In genomic region chr2:8312221-8312620, GRCh38 we compare ENCODE assay signal across 11 cellular contexts.
A peak's percentile ranks its signal among the peaks of the same experiment; 100 is the strongest.
DNase-seq lines count a peak whose midpoint lies in the region; ATAC-seq lines count a peak whose summit lies in the region.
"Had no signal": no experiment of that assay in that cellular context is flagged by ENCODE, and none has a peak within 500 bp of the region (broad histone marks: within the 10 kb centered on the region; RNA-seq: fewer than 3 reads in every experiment).

No MANE protein-coding gene starts in this region.

- peaks cover 53% of the 10 kb centered on the region for H3K4me1 Mint-ChIP-seq in activated T-cell treated with anti-CD3 and anti-CD28 coated beads, Interleukin-2, amount 50 U/mL, for 24 hours (ENCODE audit: low read depth)
- peaks cover 64% of the 10 kb centered on the region for H3K4me1 Mint-ChIP-seq in activated T-helper 1 cell treated with anti-CD3 and anti-CD28 coated beads, Interleukin-12 subunit alpha, Interleukin-12 subunit beta, Interleukin-2, Interleukin-4 antibody, amounts not matched to agents 30 ng/mL and 10 ng/mL and 1 ng/mL, durations not matched to agents 14 hours and 24 hours and 36 hours (ENCODE audit: low read depth)
- peaks cover 84% of the 10 kb centered on the region for H3K4me1 Mint-ChIP-seq in stimulated activated effector memory CD8-positive, alpha-beta T cell treated with anti-CD3 and anti-CD28 coated beads, Interleukin-12 subunit alpha, Interleukin-12 subunit beta, amount 100 ng/mL, for 72 hours

- no peak for ATAC-seq in stimulated activated effector memory CD8-positive, alpha-beta T cell treated with anti-CD3 and anti-CD28 coated beads, Interleukin-12 subunit alpha, Interleukin-12 subunit beta, amount 100 ng/mL, for 72 hours
- ATAC-seq in GM18519 (IDR thresholded peaks at IDR 0.05; ENCODE audit: low FRiP score, unreplicated experiment) (no peak), Right ventricle myocardium inferior (no peak)

- H3K27ac Mint-ChIP-seq in activated T-cell treated with anti-CD3 and anti-CD28 coated beads, Interleukin-2, amount 50 U/mL, for 24 hours, result no peak overlapping the region
- peak overlapping the region; percentile 30 for H3K27ac Mint-ChIP-seq in activated T-helper 1 cell treated with anti-CD3 and anti-CD28 coated beads, Interleukin-12 subunit alpha, Interleukin-12 subunit beta, Interleukin-2, Interleukin-4 antibody, amounts not matched to agents 30 ng/mL and 10 ng/mL and 1 ng/mL, durations not matched to agents 14 hours and 24 hours and 36 hours
- peak overlapping the region; percentile 83 for H3K27ac Mint-ChIP-seq in stimulated activated effector memory CD8-positive, alpha-beta T cell treated with anti-CD3 and anti-CD28 coated beads, Interleukin-12 subunit alpha, Interleukin-12 subunit beta, amount 100 ng/mL, for 72 hours

- no peaks in the 10 kb centered on the region for H3K36me3 Mint-ChIP-seq in activated T-cell treated with anti-CD3 and anti-CD28 coated beads, Interleukin-2, amount 50 U/mL, for 24 hours (ENCODE audit: low read depth)
- peaks cover 5% of the 10 kb centered on the region for H3K36me3 Mint-ChIP-seq in activated T-helper 1 cell treated with anti-CD3 and anti-CD28 coated beads, Interleukin-12 subunit alpha, Interleukin-12 subunit beta, Interleukin-2, Interleukin-4 antibody, amounts not matched to agents 30 ng/mL and 10 ng/mL and 1 ng/mL, durations not matched to agents 14 hours and 24 hours and 36 hours (ENCODE audit: low read depth)
- H3K36me3 Mint-ChIP-seq in stimulated activated effector memory CD8-positive, alpha-beta T cell treated with anti-CD3 and anti-CD28 coated beads, Interleukin-12 subunit alpha, Interleukin-12 subunit beta, amount 100 ng/mL, for 72 hours, result peaks cover 12% of the 10 kb centered on the region

- peaks cover 7% of the 10 kb centered on the region for H3K27me3 Mint-ChIP-seq in activated T-cell treated with anti-CD3 and anti-CD28 coated beads, Interleukin-2, amount 50 U/mL, for 24 hours
- peaks cover 4% of the 10 kb centered on the region for H3K27me3 Mint-ChIP-seq in activated T-helper 1 cell treated with anti-CD3 and anti-CD28 coated beads, Interleukin-12 subunit alpha, Interleukin-12 subunit beta, Interleukin-2, Interleukin-4 antibody, amounts not matched to agents 30 ng/mL and 10 ng/mL and 1 ng/mL, durations not matched to agents 14 hours and 24 hours and 36 hours (ENCODE audit: insufficient read depth)

- intact Hi-C loops in activated T-helper 1 cell treated with anti-CD3 and anti-CD28 coated beads, Interleukin-12 subunit alpha, Interleukin-12 subunit beta, Interleukin-2, Interleukin-4 antibody, amounts not matched to agents 30 ng/mL and 10 ng/mL and 1 ng/mL, durations not matched to agents 14 hours and 24 hours and 36 hours (cut with micrococcal nuclease), result no loop called here
- intact Hi-C loops in Right ventricle myocardium inferior (cut with DNase I), result no loop called here

- no peaks in the 10 kb centered on the region for H3K9me3 Mint-ChIP-seq in activated T-cell treated with anti-CD3 and anti-CD28 coated beads, Interleukin-2, amount 50 U/mL, for 24 hours
- no peaks in the 10 kb centered on the region for H3K9me3 Mint-ChIP-seq in activated T-helper 1 cell treated with anti-CD3 and anti-CD28 coated beads, Interleukin-12 subunit alpha, Interleukin-12 subunit beta, Interleukin-2, Interleukin-4 antibody, amounts not matched to agents 30 ng/mL and 10 ng/mL and 1 ng/mL, durations not matched to agents 14 hours and 24 hours and 36 hours
- no peaks in the 10 kb centered on the region for H3K9me3 Mint-ChIP-seq in stimulated activated effector memory CD8-positive, alpha-beta T cell treated with anti-CD3 and anti-CD28 coated beads, Interleukin-12 subunit alpha, Interleukin-12 subunit beta, amount 100 ng/mL, for 72 hours

- H3K4me3 Mint-ChIP-seq in activated T-cell treated with anti-CD3 and anti-CD28 coated beads, Interleukin-2, amount 50 U/mL, for 24 hours, result no peak overlapping the region
- no peak overlapping the region for H3K4me3 Mint-ChIP-seq in activated T-helper 1 cell treated with anti-CD3 and anti-CD28 coated beads, Interleukin-12 subunit alpha, Interleukin-12 subunit beta, Interleukin-2, Interleukin-4 antibody, amounts not matched to agents 30 ng/mL and 10 ng/mL and 1 ng/mL, durations not matched to agents 14 hours and 24 hours and 36 hours
- peak overlapping the region; percentile 53 for H3K4me3 Mint-ChIP-seq in stimulated activated effector memory CD8-positive, alpha-beta T cell treated with anti-CD3 and anti-CD28 coated beads, Interleukin-12 subunit alpha, Interleukin-12 subunit beta, amount 100 ng/mL, for 72 hours

- DNase-seq in activated T-cell treated with anti-CD3 and anti-CD28 coated beads, Interleukin-2, amount 50 U/mL, for 48 hours, result peak; percentile 6 to 16
- DNase-seq in activated T-cell treated with anti-CD3 and anti-CD28 coated beads, Interleukin-2, amount 50 U/mL, for 24 hours, result no peak
- DNase-seq in NCI-H146 treated with DMSO at 0.1 percent for 48 hours (lab: John Stamatoyannopoulos, UW; ENCODE audit: unreplicated experiment) (peak; percentile 88), NCI-H226 (no peak), Right ventricle myocardium inferior (ENCODE audit: missing footprints) (no peak)
- DNase-seq in activated T-helper 1 cell treated with anti-CD3 and anti-CD28 coated beads, Interleukin-12 subunit alpha, Interleukin-12 subunit beta, Interleukin-2, Interleukin-4 antibody, amounts not matched to agents 30 ng/mL and 10 ng/mL and 1 ng/mL, durations not matched to agents 14 hours and 24 hours and 36 hours (ENCODE audit: low spot score), result no peak
- DNase-seq in stimulated activated effector memory CD8-positive, alpha-beta T cell treated with anti-CD3 and anti-CD28 coated beads, Interleukin-12 subunit alpha, Interleukin-12 subunit beta, amount 100 ng/mL, for 72 hours (ENCODE audit: low spot score in 2 of 2), result no peak
- DNase-seq: activated gamma-delta T cell, NCI-H1930, retina had no signal

Comparison
In these comparisons a context has a peak if more than half of its experiments do, and no peak if none do; other contexts are left out.
1. DNase-seq: peak in activated T-cell treated with anti-CD3 and anti-CD28 coated beads, Interleukin-2, amount 50 U/mL, for 48 hours (2 of 2) and NCI-H146 treated with DMSO at 0.1 percent for 48 hours (single experiment); none in activated T-cell treated with anti-CD3 and anti-CD28 coated beads, Interleukin-2, amount 50 U/mL, for 24 hours (single experiment), activated T-helper 1 cell treated with anti-CD3 and anti-CD28 coated beads, Interleukin-12 subunit alpha, Interleukin-12 subunit beta, Interleukin-2, Interleukin-4 antibody, amounts not matched to agents 30 ng/mL and 10 ng/mL and 1 ng/mL, durations not matched to agents 14 hours and 24 hours and 36 hours (single experiment), stimulated activated effector memory CD8-positive, alpha-beta T cell treated with anti-CD3 and anti-CD28 coated beads, Interleukin-12 subunit alpha, Interleukin-12 subunit beta, amount 100 ng/mL, for 72 hours (0 of 2), NCI-H226 (single experiment) and Right ventricle myocardium inferior (single experiment).